Comparison of ENCODE assay signal across 18 cellular contexts in the genomic region with DNA sequence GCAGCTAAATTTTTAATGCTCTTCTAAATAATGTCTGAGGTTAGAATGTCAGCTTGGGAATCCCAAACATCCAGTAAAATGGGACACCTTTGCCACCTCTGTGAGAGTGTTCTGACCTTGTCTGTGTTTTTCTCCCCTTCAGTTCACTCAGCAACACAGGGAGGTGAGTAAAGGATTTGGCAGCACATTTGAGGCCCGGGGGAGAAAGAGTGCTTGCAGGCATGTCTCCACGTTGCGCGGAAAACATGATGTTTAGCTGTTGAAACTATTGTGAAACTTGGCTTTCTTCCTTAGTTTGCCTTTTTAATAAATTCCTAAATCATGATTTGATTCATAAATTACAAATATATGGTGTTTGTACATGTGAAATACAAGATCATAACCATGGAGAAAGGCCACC.
DNase-seq lines count a peak whose midpoint lies in the region; ATAC-seq, FAIRE-seq and TF ChIP-seq lines count a peak whose summit lies in the region.
"Had no signal": no experiment of that assay in that cellular context is flagged by ENCODE, and none has a peak within 500 bp of the region (broad histone marks: within the 10 kb centered on the region; RNA-seq: fewer than 3 reads in every experiment).

No MANE protein-coding gene starts in this region.

- H3K4me2 ChIP-seq in keratinocyte (ENCODE audit: control insufficient read depth, extremely low read depth, insufficient read depth, low read depth, low read length): peak overlapping the region; percentile 35

- H3K9me1 ChIP-seq in keratinocyte (ENCODE audit: control insufficient read depth, extremely low read depth, insufficient read depth, low read length): no peaks in the 10 kb centered on the region

- TF ChIP-seq EP300 in transverse colon (IDR thresholded peaks at IDR 0.05; ENCODE audit: low read depth): no peak

- in situ Hi-C loops in gastrocnemius medialis (cut with MboI; ENCODE audit: low sequenced_read_pairs in 4 of 4) (no loop called here), transverse colon (cut with MboI; ENCODE audit: low pct_ligation_motif_present in 1 of 4, low pct_unique_long_range_greater_than_20kb in 1 of 4, low sequenced_read_pairs in 3 of 4) (no loop called here)

- no peak for TF ChIP-seq POLR2A in gastrocnemius medialis (IDR thresholded peaks at IDR 0.05)
- TF ChIP-seq POLR2A in transverse colon (IDR thresholded peaks at IDR 0.05): no peak

- peak overlapping the region; percentile 32 for H3K27ac ChIP-seq in epithelial cell of prostate
- peak overlapping the region; percentile 33 for H3K27ac ChIP-seq in keratinocyte (ENCODE audit: control insufficient read depth, insufficient read depth, low read length)
- no peak overlapping the region for H3K27ac ChIP-seq in gastrocnemius medialis
- no peak overlapping the region for H3K27ac ChIP-seq in transverse colon

- H4K20me1 ChIP-seq in keratinocyte (ENCODE audit: control insufficient read depth, extremely low read depth, insufficient read depth, low read length): no peaks in the 10 kb centered on the region

- peak overlapping the region; percentile 70 for H2AFZ ChIP-seq in keratinocyte (ENCODE audit: control insufficient read depth, low read length)

- H3K9me3 ChIP-seq in keratinocyte (ENCODE audit: control insufficient read depth, low read depth, low read length) (no peaks in the 10 kb centered on the region), gastrocnemius medialis (no peaks in the 10 kb centered on the region), transverse colon (no peaks in the 10 kb centered on the region)
- H3K9me3 ChIP-seq: mucosa of descending colon had no signal

- H3K4me1 ChIP-seq in keratinocyte (ENCODE audit: control insufficient read depth, extremely low read depth, insufficient read depth, low read length) (peaks cover 12% of the 10 kb centered on the region), gastrocnemius medialis (no peaks in the 10 kb centered on the region), transverse colon (no peaks in the 10 kb centered on the region)

- WGBS in transverse colon (ENCODE audit: low coverage in 1 of 2), 2 donors: 48 to 71% methylated on average over 3 to 4 of the region's 4 CpGs

- DNase-seq in GM04504 (ENCODE audit: low read depth) (peak; percentile 36), epithelial cell of prostate (ENCODE audit: low read depth, low spot score) (no peak), keratinocyte (ENCODE audit: low read depth, low spot score) (no peak), gastrocnemius medialis (peak; percentile 46 to 61), transverse colon (no peak), medulla oblongata (ENCODE audit: extremely low spot score) (no peak)
- DNase-seq: activated gamma-delta T cell; KBM-7; mucosa of descending colon; NCI-H1417 treated with DMSO at 0.1 percent for 48 hours; NCI-H345; SHP77; stimulated activated CD4-positive, alpha-beta T cell treated with anti-CD3 and anti-CD28 coated beads, Interleukin-15, amount 100 ng/mL, for 24 hours had no signal

- TF ChIP-seq CTCF in keratinocyte (optimal IDR thresholded peaks at IDR 0.05 in 1 of 3, IDR thresholded peaks at IDR 0.05 in 1 of 3, conservative IDR thresholded peaks at IDR 0.05 in 1 of 3; ENCODE audit: extremely low read depth in 1 of 3, insufficient read depth in 2 of 3, low read length in 3 of 3) (no peak), gastrocnemius medialis (IDR thresholded peaks at IDR 0.05 in 4 of 5, conservative IDR thresholded peaks at IDR 0.05 in 1 of 5) (no peak), transverse colon (IDR thresholded peaks at IDR 0.05) (no peak)

- peak; percentile 84 for FAIRE-seq in keratinocyte (lab: Jason Lieb, UNC)
- FAIRE-seq: frontal cortex, GM18507, GM19239 had no signal

- intact Hi-C loops in gastrocnemius medialis (cut with DNase I; ENCODE audit: low total_unique reads) (no loop called here), transverse colon (cut with DNase I; ENCODE audit: low total_unique reads) (no loop called here)

- H3K4me3 ChIP-seq in keratinocyte (ENCODE audit: control insufficient read depth in 2 of 3, extremely low read depth in 1 of 3, insufficient read depth in 2 of 3, low read depth in 1 of 3, low read length in 3 of 3) (no peak overlapping the region), gastrocnemius medialis (no peak overlapping the region), transverse colon (no peak overlapping the region)
- H3K4me3 ChIP-seq: mucosa of descending colon had no signal

- dilution Hi-C loops in keratinocyte (cut with MboI; ENCODE audit: extremely low pct_ligation_motif_present, low sequenced_read_pairs): no loop called here

- H3K27me3 ChIP-seq in keratinocyte (ENCODE audit: control insufficient read depth, extremely low read depth, insufficient read depth, low read length) (no peaks in the 10 kb centered on the region), gastrocnemius medialis (no peaks in the 10 kb centered on the region), transverse colon (no peaks in the 10 kb centered on the region)

- peak; percentile 76 to 88 for ATAC-seq in gastrocnemius medialis
- ATAC-seq in GM18861 (IDR thresholded peaks at IDR 0.05; ENCODE audit: unreplicated experiment): no peak
- ATAC-seq in GM21423 (IDR thresholded peaks at IDR 0.05; ENCODE audit: unreplicated experiment): no peak
- ATAC-seq: mucosa of descending colon had no signal

- H3K79me2 ChIP-seq in keratinocyte (ENCODE audit: control insufficient read depth, insufficient read depth, low read length): no peaks in the 10 kb centered on the region

- no peak overlapping the region for H3K9ac ChIP-seq in keratinocyte (ENCODE audit: control insufficient read depth, extremely low read depth, insufficient read depth, low read length)

- H3K36me3 ChIP-seq in keratinocyte (ENCODE audit: control insufficient read depth in 2 of 2, extremely low read depth in 1 of 2, insufficient read depth in 2 of 2, low read length in 2 of 2) (no peaks in the 10 kb centered on the region), gastrocnemius medialis (no peaks in the 10 kb centered on the region), transverse colon (no peaks in the 10 kb centered on the region)

Comparison
In these comparisons a context has a peak if more than half of its experiments do, and no peak if none do; other contexts are left out.
1. DNase-seq: peak in GM04504 (single experiment) and gastrocnemius medialis (2 of 2); none in epithelial cell of prostate (single experiment), keratinocyte (single experiment), transverse colon (single experiment) and medulla oblongata (single experiment).
2. H3K27ac ChIP-seq: peak in epithelial cell of prostate (single experiment) and keratinocyte (single experiment); none in gastrocnemius medialis (0 of 4) and transverse colon (0 of 4).
3. ATAC-seq: peak in gastrocnemius medialis (2 of 2); none in GM18861 (single experiment) and GM21423 (single experiment).